Comparison of ENCODE assay signal across 8 cellular contexts in the genomic region with DNA sequence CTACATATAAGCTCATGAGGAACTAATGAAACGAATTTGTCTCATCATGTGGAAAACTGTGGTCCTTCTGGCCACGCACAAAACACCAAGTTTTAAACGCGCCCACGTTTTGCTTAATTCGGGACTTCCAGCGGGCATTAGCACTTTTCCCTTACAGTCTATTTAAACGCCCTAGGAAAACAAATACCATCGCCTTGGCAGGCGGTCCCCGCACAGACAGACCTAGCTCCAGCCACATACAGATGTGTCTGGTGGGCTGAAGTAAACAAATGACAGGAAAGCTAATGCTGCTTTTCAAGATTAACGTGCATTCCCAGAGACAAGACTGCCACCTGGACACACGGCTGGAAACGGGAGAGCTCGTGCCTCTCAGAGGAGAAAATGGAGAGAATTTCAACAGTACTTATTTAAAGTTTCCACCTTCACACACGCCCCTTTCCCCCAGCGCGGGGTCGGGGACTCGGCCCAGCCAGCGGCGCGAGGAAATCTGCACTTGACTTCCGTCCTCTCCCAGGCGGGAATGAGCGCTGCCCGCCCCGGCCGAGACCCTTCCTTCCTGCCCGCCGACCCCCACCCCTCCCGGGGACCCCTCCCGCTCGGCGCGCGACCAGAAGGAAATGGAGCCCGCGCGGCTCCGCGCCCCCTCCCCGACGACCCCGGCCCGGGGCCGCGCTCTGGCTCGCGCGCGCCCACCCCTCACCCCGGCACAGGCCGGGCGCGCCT. TPM values are rescaled to one million over a fixed set of nuclear protein-coding genes. Genes with fewer than 3 reads are reported as not detected.
DNase-seq lines count a peak whose midpoint lies in the region; ATAC-seq and TF ChIP-seq lines count a peak whose summit lies in the region.

No MANE protein-coding gene starts in this region.

- no peaks in the 10 kb centered on the region; the same call in 1 of the 2 replicates for H3K36me3 ChIP-seq in WERI-Rb-1

- H3K27ac ChIP-seq in AG04450 (ENCODE audit: low read depth, low read length) (peak overlapping the region; percentile 69), WERI-Rb-1 (peak overlapping the region; percentile 66)

- H3K9me3 ChIP-seq in AG04450 (ENCODE audit: control insufficient read depth, insufficient read depth, low read length) (no peaks in the 10 kb centered on the region), WERI-Rb-1 (ENCODE audit: severe bottlenecking) (no peaks in the 10 kb centered on the region)

- CTCF ChIA-PET in AG04450 (lab: Charles Lee), result interaction anchor here (3.1 kb wide), 1 partner anchor 185 kb away, joined by 16 read pairs; no protein-coding TSS in a partner anchor

- peak overlapping the region; percentile 93 for H3K4me3 Mint-ChIP-seq in chondrocyte (ENCODE audit: unreplicated experiment)

- peak overlapping the region; percentile 66 for H3K4me3 ChIP-seq in AG04450 (ENCODE audit: low read depth, low read length)
- peak overlapping the region; percentile 45 for H3K4me3 ChIP-seq in WERI-Rb-1 (ENCODE audit: low read depth, low read length)

- H3K27me3 Mint-ChIP-seq in chondrocyte (ENCODE audit: low read depth), result no peaks in the 10 kb centered on the region

- POLR2A ChIA-PET in AG04450 (lab: Yijun Ruan, JAX), result interaction anchor here (0.8 to 1.8 kb wide), 3 partner anchors 80 to 167 kb away, joined by 3 to 6 read pairs (median 6); partner anchors contain the start of genes RASL11A and RPL21

- peak overlapping the region; percentile 98 for H3K27ac Mint-ChIP-seq in chondrocyte (ENCODE audit: unreplicated experiment)

- H3K4me1 Mint-ChIP-seq in chondrocyte (ENCODE audit: low read depth), result peaks cover 49% of the 10 kb centered on the region

- ATAC-seq in GM21381 (IDR thresholded peaks at IDR 0.05; ENCODE audit: unreplicated experiment), result peak; percentile 4
- no peak for ATAC-seq in GM18870 (IDR thresholded peaks at IDR 0.05; ENCODE audit: unreplicated experiment)

- H3K27me3 ChIP-seq in AG04450 (ENCODE audit: control insufficient read depth, insufficient read depth, low read length) (no peaks in the 10 kb centered on the region), WERI-Rb-1 (ENCODE audit: insufficient read depth, low read depth, severe bottlenecking) (no peaks in the 10 kb centered on the region)

- no peaks in the 10 kb centered on the region for H3K9me3 Mint-ChIP-seq in chondrocyte (ENCODE audit: low read depth)

- DNase-seq in AG04450 (ENCODE audit: low read depth, low spot score) (no peak), M059J (ENCODE audit: low read depth) (peak; percentile 57), WERI-Rb-1 (peak; percentile 73), chondrocyte (ENCODE audit: low spot score) (no peak), left kidney (ENCODE audit: low read depth, low spot score) (peak; percentile 88)
- peak; percentile 29 for DNase-seq in stimulated activated CD4-positive, alpha-beta T cell treated with anti-CD3 and anti-CD28 coated beads, Interleukin-1b, Interleukin-23, amount 100 ng/mL, for 48 hours

- H3K36me3 Mint-ChIP-seq in chondrocyte (ENCODE audit: low read depth), result no peaks in the 10 kb centered on the region

- TF ChIP-seq CTCF in AG04450 (IDR thresholded peaks at IDR 0.05; ENCODE audit: low read depth, low read length) (no peak), WERI-Rb-1 (IDR thresholded peaks at IDR 0.05; ENCODE audit: low read depth, low read length) (peak; percentile 18; the same call in 1 of the 2 replicates), chondrocyte (IDR thresholded peaks at IDR 0.05) (peak; percentile 23)

RNA-seq across cellular contexts. Expression of gene USP12, which starts 0.9 kb away (rescaled TPM):
- polyA plus RNA-seq in AG04450 (2011; rRNA removed), result 14.4 and 18.0 TPM in 2 replicates
- 7.3 and 13.8 TPM in 2 replicates for polyA minus RNA-seq in AG04450 (2011; rRNA and poly(A)+ RNA removed)
- total RNA-seq in M059J (2014; rRNA removed; shearing (Covaris generic)), result 17.9 and 30.1 TPM in 2 replicates
- 23.2 to 34.9 TPM (median 26.4 TPM) in 3 replicates for total RNA-seq in chondrocyte

Comparison
In these comparisons a context has a peak if more than half of its experiments do, and no peak if none do; other contexts are left out.
1. DNase-seq: peak in M059J (single experiment), WERI-Rb-1 (single experiment), left kidney (single experiment) and stimulated activated CD4-positive, alpha-beta T cell treated with anti-CD3 and anti-CD28 coated beads, Interleukin-1b, Interleukin-23, amount 100 ng/mL, for 48 hours (single experiment); none in AG04450 (single experiment) and chondrocyte (single experiment).